In the genomic region with DNA sequence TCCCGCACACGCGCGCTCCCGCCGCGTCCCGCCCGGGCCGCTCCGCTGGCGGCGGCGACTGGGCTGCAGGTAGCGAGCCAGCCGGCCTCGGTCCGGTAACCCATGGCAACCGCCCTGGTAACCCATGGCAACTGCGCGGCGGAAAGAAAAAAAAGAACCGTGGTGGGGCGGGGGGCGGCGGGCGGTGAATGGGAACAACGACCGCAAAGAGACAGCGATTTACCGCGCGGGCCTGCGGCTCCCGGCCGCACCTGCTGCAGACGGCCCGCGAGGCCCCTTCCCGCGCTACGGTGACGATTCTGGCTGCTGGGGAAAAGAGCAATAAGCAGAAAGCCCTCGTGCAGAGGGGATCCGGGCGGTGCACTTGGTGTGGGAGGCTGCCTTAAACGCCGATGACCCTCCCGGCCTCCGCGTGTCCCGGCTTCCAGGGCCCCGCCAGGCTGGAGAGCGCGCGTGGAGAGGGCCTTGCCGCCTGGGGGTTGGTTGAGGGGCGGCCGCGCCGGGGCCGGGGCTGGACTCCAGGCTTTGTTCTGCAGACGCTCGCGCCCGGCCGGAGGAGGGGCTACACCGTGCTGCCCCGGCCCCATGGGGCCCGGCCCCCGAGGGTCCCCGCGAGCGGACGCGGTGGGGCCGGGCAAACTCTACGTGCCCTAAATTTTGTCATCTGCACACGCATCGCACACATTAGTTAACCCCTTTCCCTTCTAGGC, we compare ENCODE assay signal across 8 cellular contexts.
DNase-seq lines count a peak whose midpoint lies in the region; ATAC-seq, FAIRE-seq and TF ChIP-seq lines count a peak whose summit lies in the region.

No MANE protein-coding gene starts in this region.

- no peaks in the 10 kb centered on the region for H4K20me1 ChIP-seq in neural cell (ENCODE audit: insufficient read depth)

- H3K4me1 Mint-ChIP-seq in activated CD8-positive, alpha-beta T cell treated with anti-CD3 and anti-CD28 coated beads for 36 hours (ENCODE audit: low read depth): peaks cover 6% of the 10 kb centered on the region

- no peak for TF ChIP-seq CTCF in activated CD8-positive, alpha-beta T cell treated with anti-CD3 and anti-CD28 coated beads for 36 hours (IDR thresholded peaks at IDR 0.05)
- no peak for TF ChIP-seq CTCF in esophagus muscularis mucosa (IDR thresholded peaks at IDR 0.05)
- no peak for TF ChIP-seq CTCF in neural cell (IDR thresholded peaks at IDR 0.05; ENCODE audit: poor library complexity, severe bottlenecking)

- peaks cover 34% of the 10 kb centered on the region for H3K79me2 ChIP-seq in neural cell (replicated peaks; ENCODE audit: insufficient read depth, low read length)

- DNase-seq in NCI-H1694 (lab: John Stamatoyannopoulos, UW) (peak; percentile 34), esophagus muscularis mucosa (ENCODE audit: extremely low spot score) (no peak), H54 (ENCODE audit: insufficient read length, low spot score) (no peak)
- DNase-seq in activated CD8-positive, alpha-beta T cell treated with anti-CD3 and anti-CD28 coated beads for 36 hours: peak; percentile 65

- TF ChIP-seq RAD21 in neural cell (conservative IDR thresholded peaks at IDR 0.05): peak; percentile 32

- H3K9me2 ChIP-seq in neural cell (ENCODE audit: insufficient read depth, low read length): no peaks in the 10 kb centered on the region

- H2AFZ ChIP-seq in neural cell (ENCODE audit: low read depth, low read length): peak overlapping the region; percentile 17

- peaks cover 19% of the 10 kb centered on the region for H3K27me3 Mint-ChIP-seq in activated CD8-positive, alpha-beta T cell treated with anti-CD3 and anti-CD28 coated beads for 36 hours

- H3K4me1 ChIP-seq in esophagus muscularis mucosa (peaks cover 10 to 28% (median 24%) of the 10 kb centered on the region in 4 donors), urinary bladder (ENCODE audit: insufficient read depth) (peaks cover 2% of the 10 kb centered on the region)

- peaks cover 14% of the 10 kb centered on the region for H3K36me3 Mint-ChIP-seq in activated CD8-positive, alpha-beta T cell treated with anti-CD3 and anti-CD28 coated beads for 36 hours (ENCODE audit: low read depth)

- FAIRE-seq in H54 (lab: Jason Lieb, UNC): no peak

- POLR2A ChIA-PET in activated CD8-positive, alpha-beta T cell treated with anti-CD3 and anti-CD28 coated beads for 36 hours (lab: Charles Lee): interaction anchor here (1.1 kb wide), 1 partner anchor 12 kb away, joined by 3 read pairs; no protein-coding TSS in a partner anchor

- H3K27ac ChIP-seq in esophagus muscularis mucosa (replicated peaks in 1 of 4) (peak overlapping the region in 3 of 4 donors; percentile 22 to 50 (median 25)), neural cell (ENCODE audit: low read length) (peak overlapping the region; percentile 98), urinary bladder (ENCODE audit: low read depth) (no peak overlapping the region)

- no peaks in the 10 kb centered on the region for H3F3A ChIP-seq in neural cell (ENCODE audit: insufficient read depth, low read length, poor library complexity, severe bottlenecking)

- ATAC-seq in GM18511 (IDR thresholded peaks at IDR 0.05; ENCODE audit: unreplicated experiment) (peak; percentile 53), HG02798 (IDR thresholded peaks at IDR 0.05; ENCODE audit: poor library complexity, unreplicated experiment) (peak; percentile 43)
- peak; percentile 8 for ATAC-seq in activated CD8-positive, alpha-beta T cell treated with anti-CD3 and anti-CD28 coated beads for 36 hours

- H3K4me2 ChIP-seq in neural cell (ENCODE audit: low read length): peak overlapping the region; percentile 26

- H3K9me3 Mint-ChIP-seq in activated CD8-positive, alpha-beta T cell treated with anti-CD3 and anti-CD28 coated beads for 36 hours: no peaks in the 10 kb centered on the region

- H3K27me3 ChIP-seq in esophagus muscularis mucosa (peaks cover 0 to 86% (median 44%) of the 10 kb centered on the region in 4 donors), neural cell (ENCODE audit: insufficient read depth, low read depth, low read length) (no peaks in the 10 kb centered on the region)

- WGBS in esophagus muscularis mucosa: 5% methylated on average over 16 of the region's 80 CpGs
- WGBS in urinary bladder: 2% methylated on average over 80 of the region's 80 CpGs

- TF ChIP-seq POLR2A in esophagus muscularis mucosa (IDR thresholded peaks at IDR 0.05; ENCODE audit: low read depth) (no peak), H54 (IDR thresholded peaks at IDR 0.05; ENCODE audit: low read depth, low read length) (no peak)

- CTCF ChIA-PET in activated CD8-positive, alpha-beta T cell treated with anti-CD3 and anti-CD28 coated beads for 36 hours (lab: Charles Lee): interaction anchor here (1.2 to 1.9 kb wide), 9 partner anchors 11 to 294 kb away, joined by 3 to 12 read pairs (median 4); no protein-coding TSS in a partner anchor

- no peak overlapping the region for H3K27ac Mint-ChIP-seq in activated CD8-positive, alpha-beta T cell treated with anti-CD3 and anti-CD28 coated beads for 36 hours

- intact Hi-C loops in activated CD8-positive, alpha-beta T cell treated with anti-CD3 and anti-CD28 coated beads for 36 hours (cut with micrococcal nuclease): loop anchor here (2.0 to 5.0 kb wide), 2 partner anchors 124 to 291 kb away; no protein-coding TSS in a partner anchor
- intact Hi-C loops in esophagus muscularis mucosa (cut with DNase I): no loop called here

- peak overlapping the region; percentile 71 for H3K4me3 Mint-ChIP-seq in activated CD8-positive, alpha-beta T cell treated with anti-CD3 and anti-CD28 coated beads for 36 hours

- H3K36me3 ChIP-seq in esophagus muscularis mucosa (no peaks in the 10 kb centered on the region), neural cell (ENCODE audit: insufficient read depth, low read length) (no peaks in the 10 kb centered on the region), urinary bladder (ENCODE audit: insufficient read depth) (no peaks in the 10 kb centered on the region)

- no peaks in the 10 kb centered on the region for H3K9me3 ChIP-seq in esophagus muscularis mucosa
- H3K9me3 ChIP-seq in neural cell (ENCODE audit: low read length): no peaks in the 10 kb centered on the region

- H3K9ac ChIP-seq in neural cell (ENCODE audit: low read length): peak overlapping the region; percentile 98

- H3K4me3 ChIP-seq in esophagus muscularis mucosa (peak overlapping the region; percentile 44 to 55 (median 47)), neural cell (ENCODE audit: low read length) (peak overlapping the region; percentile 78), urinary bladder (ENCODE audit: low read depth, low read length) (peak overlapping the region; percentile 39)

- TF ChIP-seq EP300 in esophagus muscularis mucosa (IDR thresholded peaks at IDR 0.05) (no peak), neural cell (conservative IDR thresholded peaks at IDR 0.05; ENCODE audit: poor library complexity, severe bottlenecking) (peak; percentile 78)

TF ChIP-seq in neural cell, 6 proteins besides CTCF, POLR2A, EP300 and RAD21:
- TF ChIP-seq POLR2AphosphoS5 (IDR thresholded peaks at IDR 0.05): peak; percentile 70
- TF ChIP-seq SMC3 (conservative IDR thresholded peaks at IDR 0.05; ENCODE audit: poor library complexity): peak; percentile 21
- TF ChIP-seq MXI1 (conservative IDR thresholded peaks at IDR 0.05; ENCODE audit: poor library complexity, severe bottlenecking): peak; percentile 87
- TF ChIP-seq TAF1 (IDR thresholded peaks at IDR 0.05; ENCODE audit: low read depth): peak; percentile 75
- no peak for TF ChIP-seq EZH2 (IDR thresholded peaks at IDR 0.05; ENCODE audit: borderline replicate concordance, insufficient read depth, low read length, poor library complexity, severe bottlenecking)
- TF ChIP-seq, protein P1, sequence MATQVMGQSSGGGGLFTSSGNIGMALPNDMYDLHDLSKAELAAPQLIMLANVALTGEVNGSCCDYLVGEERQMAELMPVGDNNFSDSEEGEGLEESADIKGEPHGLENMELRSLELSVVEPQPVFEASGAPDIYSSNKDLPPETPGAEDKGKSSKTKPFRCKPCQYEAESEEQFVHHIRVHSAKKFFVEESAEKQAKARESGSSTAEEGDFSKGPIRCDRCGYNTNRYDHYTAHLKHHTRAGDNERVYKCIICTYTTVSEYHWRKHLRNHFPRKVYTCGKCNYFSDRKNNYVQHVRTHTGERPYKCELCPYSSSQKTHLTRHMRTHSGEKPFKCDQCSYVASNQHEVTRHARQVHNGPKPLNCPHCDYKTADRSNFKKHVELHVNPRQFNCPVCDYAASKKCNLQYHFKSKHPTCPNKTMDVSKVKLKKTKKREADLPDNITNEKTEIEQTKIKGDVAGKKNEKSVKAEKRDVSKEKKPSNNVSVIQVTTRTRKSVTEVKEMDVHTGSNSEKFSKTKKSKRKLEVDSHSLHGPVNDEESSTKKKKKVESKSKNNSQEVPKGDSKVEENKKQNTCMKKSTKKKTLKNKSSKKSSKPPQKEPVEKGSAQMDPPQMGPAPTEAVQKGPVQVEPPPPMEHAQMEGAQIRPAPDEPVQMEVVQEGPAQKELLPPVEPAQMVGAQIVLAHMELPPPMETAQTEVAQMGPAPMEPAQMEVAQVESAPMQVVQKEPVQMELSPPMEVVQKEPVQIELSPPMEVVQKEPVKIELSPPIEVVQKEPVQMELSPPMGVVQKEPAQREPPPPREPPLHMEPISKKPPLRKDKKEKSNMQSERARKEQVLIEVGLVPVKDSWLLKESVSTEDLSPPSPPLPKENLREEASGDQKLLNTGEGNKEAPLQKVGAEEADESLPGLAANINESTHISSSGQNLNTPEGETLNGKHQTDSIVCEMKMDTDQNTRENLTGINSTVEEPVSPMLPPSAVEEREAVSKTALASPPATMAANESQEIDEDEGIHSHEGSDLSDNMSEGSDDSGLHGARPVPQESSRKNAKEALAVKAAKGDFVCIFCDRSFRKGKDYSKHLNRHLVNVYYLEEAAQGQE (IDR thresholded peaks at IDR 0.05; ENCODE audit: borderline replicate concordance): peak; percentile 83

Comparison
In these comparisons a context has a peak if more than half of its experiments do, and no peak if none do; other contexts are left out.
1. DNase-seq: peak in NCI-H1694 (single experiment) and activated CD8-positive, alpha-beta T cell treated with anti-CD3 and anti-CD28 coated beads for 36 hours (single experiment); none in esophagus muscularis mucosa (single experiment) and H54 (single experiment).
2. Peak in every context shown above with its lines, with median percentiles within 50 percentile points of each other: ATAC-seq and H3K4me3 ChIP-seq.